Comparison of ENCODE assay signal across 12 cellular contexts in the genomic region with DNA sequence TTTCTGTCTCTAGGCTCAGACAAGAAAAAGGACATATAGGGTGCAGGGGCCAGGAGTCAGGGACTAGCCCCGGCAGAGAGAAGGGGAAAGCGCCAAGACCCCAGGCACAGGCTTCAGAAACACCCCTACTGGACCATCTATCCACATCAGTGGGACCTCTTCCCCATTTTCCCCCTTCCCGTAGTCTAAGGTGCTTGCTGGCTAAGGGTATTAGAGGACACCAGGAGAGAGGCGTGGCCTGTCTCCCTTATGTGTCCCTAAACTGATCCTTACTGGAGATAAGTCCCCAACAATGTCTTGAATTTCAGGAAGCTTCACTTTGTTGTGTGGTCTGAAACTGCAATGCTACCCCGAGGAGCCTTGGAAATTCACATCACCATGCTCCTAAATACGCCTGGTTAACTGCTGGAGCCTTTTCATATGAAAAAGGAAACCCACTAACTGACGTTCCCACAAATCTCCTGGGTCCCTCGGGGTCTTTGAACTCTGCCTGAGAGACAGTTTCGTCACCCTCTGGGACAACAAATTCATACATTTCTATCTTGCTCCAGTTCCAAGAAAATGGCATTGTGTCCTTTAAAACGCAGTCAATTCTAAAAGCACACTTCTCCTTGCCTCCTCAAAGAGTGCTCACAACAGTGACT.
DNase-seq lines count a peak whose midpoint lies in the region; ATAC-seq and TF ChIP-seq lines count a peak whose summit lies in the region.
"Had no signal": no experiment of that assay in that cellular context is flagged by ENCODE, and none has a peak within 500 bp of the region (broad histone marks: within the 10 kb centered on the region; RNA-seq: fewer than 3 reads in every experiment).

No MANE protein-coding gene starts in this region.

- no peaks in the 10 kb centered on the region for H4K20me1 ChIP-seq in mammary epithelial cell (ENCODE audit: insufficient read depth, low read length)

- no peaks in the 10 kb centered on the region for H3K36me3 ChIP-seq in breast epithelium
- no peaks in the 10 kb centered on the region for H3K36me3 ChIP-seq in mammary epithelial cell (ENCODE audit: insufficient read depth, low read length)
- H3K36me3 ChIP-seq in muscle layer of duodenum (ENCODE audit: control insufficient read depth in 1 of 2, insufficient read depth in 2 of 2, low read length in 2 of 2), result no peaks in the 10 kb centered on the region
- no peaks in the 10 kb centered on the region for H3K36me3 ChIP-seq in vagina

- TF ChIP-seq POLR2A in breast epithelium (IDR thresholded peaks at IDR 0.05) (no peak), vagina (IDR thresholded peaks at IDR 0.05) (no peak)

- H3K27me3 Mint-ChIP-seq in MCF 10A (ENCODE audit: insufficient read depth, unreplicated experiment), result no peaks in the 10 kb centered on the region

- no peaks in the 10 kb centered on the region for H3K9me3 Mint-ChIP-seq in MCF 10A (ENCODE audit: unreplicated experiment)
- H3K9me3 Mint-ChIP-seq: immature natural killer cell had no signal

- H3K36me3 Mint-ChIP-seq in MCF 10A (ENCODE audit: insufficient read depth, unreplicated experiment), result no peaks in the 10 kb centered on the region
- H3K36me3 Mint-ChIP-seq: immature natural killer cell; stimulated activated effector memory CD8-positive, alpha-beta T cell treated with anti-CD3 and anti-CD28 coated beads, Interleukin-12 subunit alpha, Interleukin-12 subunit beta, amount 100 ng/mL, for 72 hours had no signal

- intact Hi-C loops in breast epithelium (cut with DNase I; ENCODE audit: low total_unique reads) (no loop called here), MCF 10A (cut with micrococcal nuclease) (loop anchor here (1.0 to 5.0 kb wide), 9 partner anchors 28 to 1194 kb away; partner anchors contain the start of gene IRS2), mammary epithelial cell (cut with micrococcal nuclease) (loop anchor here (2.0 to 10.0 kb wide), 3 partner anchors 324 to 1144 kb away; partner anchors contain the start of gene IRS2), vagina (cut with DNase I) (loop anchor here (10.0 kb wide), 1 partner anchor 324 kb away; the partner anchor contains the start of gene IRS2)

- CTCF ChIA-PET in MCF 10A (lab: Yijun Ruan, JAX) (interaction anchor here (0.6 to 3.9 kb wide), 24 partner anchors 10 to 1193 kb away, joined by 3 to 18 read pairs (median 4); no protein-coding TSS in a partner anchor), mammary epithelial cell (lab: Charles Lee; ENCODE audit: low non-redundant PET) (interaction anchor here (0.7 to 1.0 kb wide), 2 partner anchors 324 to 1148 kb away, joined by 3 read pairs; no protein-coding TSS in a partner anchor)

- no peak for ATAC-seq in GM21360 (IDR thresholded peaks at IDR 0.05; ENCODE audit: unreplicated experiment)
- ATAC-seq: stimulated activated effector memory CD8-positive, alpha-beta T cell treated with anti-CD3 and anti-CD28 coated beads, Interleukin-12 subunit alpha, Interleukin-12 subunit beta, amount 100 ng/mL, for 72 hours had no signal

- H3K27ac ChIP-seq in breast epithelium (peak overlapping the region; percentile 38 to 42), mammary epithelial cell (ENCODE audit: insufficient read depth, low read depth, low read length) (peak overlapping the region; percentile 2), muscle layer of duodenum (ENCODE audit: low read length) (peak overlapping the region; percentile 28), vagina (peak overlapping the region; percentile 73)

- peak overlapping the region; percentile 26 for H3K9ac ChIP-seq in mammary epithelial cell (ENCODE audit: insufficient read depth, low read length)

- in situ Hi-C loops in mammary epithelial cell (cut with MboI; ENCODE audit: low sequenced_read_pairs in 2 of 2), result loop anchor here (5.0 to 25.0 kb wide), 8 partner anchors 322 to 1147 kb away; partner anchors contain the start of gene IRS2 (in 1 of the 2)

- peaks cover 37% of the 10 kb centered on the region for H3K4me1 Mint-ChIP-seq in MCF 10A (ENCODE audit: insufficient read depth, unreplicated experiment)
- H3K4me1 Mint-ChIP-seq: immature natural killer cell; stimulated activated effector memory CD8-positive, alpha-beta T cell treated with anti-CD3 and anti-CD28 coated beads, Interleukin-12 subunit alpha, Interleukin-12 subunit beta, amount 100 ng/mL, for 72 hours had no signal

- dilution Hi-C loops in mammary epithelial cell (cut with HindIII; ENCODE audit: low sequenced_read_pairs), result loop anchor here (5.0 to 10.0 kb wide), 6 partner anchors 37 to 1157 kb away; no protein-coding TSS in a partner anchor

- H3K27me3 ChIP-seq in breast epithelium (no peaks in the 10 kb centered on the region), mammary epithelial cell (ENCODE audit: insufficient read depth, low read length) (no peaks in the 10 kb centered on the region), muscle layer of duodenum (ENCODE audit: low read depth, low read length) (no peaks in the 10 kb centered on the region), vagina (no peaks in the 10 kb centered on the region)

- WGBS in mammary epithelial cell (ENCODE audit: low coverage, missing lambda C conversion rate), result 58% methylated on average over 8 of the region's 10 CpGs

- DNase-seq in breast epithelium (ENCODE audit: low spot score in 2 of 2), result no peak
- no peak for DNase-seq in MCF 10A (ENCODE audit: unreplicated experiment)
- DNase-seq in mammary epithelial cell, result no peak
- DNase-seq in vagina (ENCODE audit: extremely low spot score in 2 of 2), result peak in 1 of 2 donors; percentile 37
- DNase-seq in DMS114 treated with DMSO at 0.1 percent for 48 hours (lab: John Stamatoyannopoulos, UW; ENCODE audit: unreplicated experiment), result no peak
- no peak for DNase-seq in NCI-H446 (lab: John Stamatoyannopoulos, UW)
- DNase-seq: immature natural killer cell; stimulated activated CD4-positive, alpha-beta T cell treated with anti-CD3 and anti-CD28 coated beads, Interleukin-4, amount 100 ng/mL, for 4 hours had no signal

- BruUV-seq in MCF 10A (replicated peaks; lab: Mats Ljungman, UMichigan) (no TSS peak), mammary epithelial cell (replicated peaks; lab: Mats Ljungman, UMichigan) (no TSS peak)

- H3K4me1 ChIP-seq in breast epithelium (no peaks in the 10 kb centered on the region), mammary epithelial cell (ENCODE audit: insufficient read depth, low read length) (peaks cover 32% of the 10 kb centered on the region), muscle layer of duodenum (ENCODE audit: control insufficient read depth in 1 of 2, insufficient read depth in 2 of 2, low read length in 2 of 2) (peaks cover 0 to 10% of the 10 kb centered on the region in 2 donors), vagina (peaks cover 16% of the 10 kb centered on the region)

- peak overlapping the region; percentile 38 for H3K4me2 ChIP-seq in mammary epithelial cell (ENCODE audit: insufficient read depth, low read depth, low read length)

- no peak overlapping the region for H3K4me3 Mint-ChIP-seq in MCF 10A (ENCODE audit: unreplicated experiment)
- H3K4me3 Mint-ChIP-seq: stimulated activated effector memory CD8-positive, alpha-beta T cell treated with anti-CD3 and anti-CD28 coated beads, Interleukin-12 subunit alpha, Interleukin-12 subunit beta, amount 100 ng/mL, for 72 hours had no signal

- POLR2A ChIA-PET in MCF 10A (lab: Yijun Ruan, JAX), result interaction anchor here (0.5 to 2.5 kb wide), 14 partner anchors 14 to 1196 kb away, joined by 3 to 21 read pairs (median 4); no protein-coding TSS in a partner anchor

- no peak overlapping the region for H3K27ac Mint-ChIP-seq in MCF 10A (ENCODE audit: low read depth, unreplicated experiment)
- H3K27ac Mint-ChIP-seq: immature natural killer cell; stimulated activated effector memory CD8-positive, alpha-beta T cell treated with anti-CD3 and anti-CD28 coated beads, Interleukin-12 subunit alpha, Interleukin-12 subunit beta, amount 100 ng/mL, for 72 hours had no signal

- H3K79me2 ChIP-seq in mammary epithelial cell (ENCODE audit: insufficient read depth, low read length), result no peaks in the 10 kb centered on the region

- TF ChIP-seq CTCF in breast epithelium (IDR thresholded peaks at IDR 0.05) (peak in 1 of 3 donors; percentile 6), MCF 10A (IDR thresholded peaks at IDR 0.05; ENCODE audit: unreplicated experiment) (no peak), mammary epithelial cell (conservative IDR thresholded peaks at IDR 0.05 in 1 of 2, IDR thresholded peaks at IDR 0.05 in 1 of 2; ENCODE audit: extremely low read depth in 1 of 2, insufficient read depth in 1 of 2, low read depth in 1 of 2, low read length in 2 of 2) (no peak), vagina (IDR thresholded peaks at IDR 0.05) (no peak)

- no peak overlapping the region for H3K4me3 ChIP-seq in breast epithelium
- H3K4me3 ChIP-seq in mammary epithelial cell (replicated peaks in 1 of 3; ENCODE audit: insufficient read depth in 1 of 3, low read depth in 2 of 3, low read length in 3 of 3), result no peak overlapping the region
- H3K4me3 ChIP-seq in muscle layer of duodenum (ENCODE audit: low read depth in 1 of 2, low read length in 2 of 2), result no peak overlapping the region
- H3K4me3 ChIP-seq in vagina, result no peak overlapping the region
- H3K4me3 ChIP-seq: K562 had no signal

- H3K9me3 ChIP-seq in breast epithelium, result no peaks in the 10 kb centered on the region
- no peaks in the 10 kb centered on the region for H3K9me3 ChIP-seq in mammary epithelial cell (replicated peaks; ENCODE audit: insufficient read depth, low read length)
- no peaks in the 10 kb centered on the region for H3K9me3 ChIP-seq in muscle layer of duodenum (ENCODE audit: control insufficient read depth in 1 of 2, low read length in 2 of 2)
- no peaks in the 10 kb centered on the region for H3K9me3 ChIP-seq in vagina

- H2AFZ ChIP-seq in mammary epithelial cell (ENCODE audit: low read depth, low read length), result peak overlapping the region; percentile 81

Comparison
In these comparisons a context has a peak if more than half of its experiments do, and no peak if none do; other contexts are left out.
1. H3K27ac ChIP-seq: peak in every context shown above with its lines; median percentile 73 in vagina; 40 in breast epithelium; 28 in muscle layer of duodenum; 2 in mammary epithelial cell.